1 cellular context compared by ENCODE assay signal in genomic region chr4:39729557-39729956, GRCh38.
TF ChIP-seq lines count a peak whose summit lies in the region.

No MANE protein-coding gene starts in this region.

TF ChIP-seq in HepG2, 621 proteins besides CTCF, POLR2A, EP300 and RAD21:
- TF ChIP-seq ZNF224 (CRISPR knock-in tag; IDR thresholded peaks at IDR 0.05), result no peak
